In the genomic region with DNA sequence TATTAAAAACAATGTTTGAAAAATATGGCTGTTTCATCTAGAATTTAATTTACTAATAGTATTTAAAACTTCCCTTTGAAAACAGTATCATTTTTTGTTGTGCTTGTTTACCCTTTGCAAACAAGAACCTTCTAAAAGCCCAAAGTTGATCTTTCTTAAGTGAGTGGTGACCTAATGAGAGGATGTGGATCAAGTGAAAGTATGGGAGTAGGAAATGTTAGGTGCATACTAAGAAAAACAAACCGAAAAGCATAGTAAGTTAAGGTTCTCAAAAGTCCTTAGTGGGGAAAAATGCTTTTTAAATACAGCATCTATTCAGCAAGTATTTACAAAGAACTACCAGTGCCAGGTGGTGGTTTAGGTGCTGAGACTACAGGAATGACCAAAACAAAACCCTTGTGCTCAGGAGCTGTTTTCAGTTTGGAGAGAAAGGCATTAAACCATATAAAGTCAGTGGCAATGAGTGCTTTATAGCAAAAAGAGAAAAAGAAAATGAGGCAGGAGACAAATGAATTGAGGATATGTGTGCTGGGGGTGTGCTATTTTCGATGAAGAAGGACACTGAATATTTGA, we compare ENCODE assay signal across 11 cellular contexts. TPM values are rescaled to one million over a fixed set of nuclear protein-coding genes. Genes with fewer than 3 reads are reported as not detected.
DNase-seq lines count a peak whose midpoint lies in the region; ATAC-seq and TF ChIP-seq lines count a peak whose summit lies in the region.
"Had no signal": no experiment of that assay in that cellular context is flagged by ENCODE, and none has a peak within 500 bp of the region (broad histone marks: within the 10 kb centered on the region; RNA-seq: fewer than 3 reads in every experiment).

No MANE protein-coding gene starts in this region.

- H3K4me3 Mint-ChIP-seq in CD4-positive, alpha-beta memory T cell = peak overlapping the region in 7 of 8 donors; percentile 21 to 91 (median 72)
- no peak overlapping the region for H3K4me3 Mint-ChIP-seq in endodermal cell
- H3K4me3 Mint-ChIP-seq: activated CD4-positive, alpha-beta T cell treated with anti-CD3 and anti-CD28 coated beads, Interleukin-2, amount 10 ng/mL, durations not matched to agents 7 days and 5 days had no signal

- POLR2A ChIA-PET in CD4-positive, alpha-beta memory T cell (lab: Charles Lee; ENCODE audit: partially characterized antibody) = interaction anchor here (1.1 to 2.1 kb wide), 4 partner anchors 12 to 226 kb away, joined by 3 to 12 read pairs (median 4); partner anchors contain the start of gene RNF146

- H3K36me3 ChIP-seq in CD4-positive, alpha-beta memory T cell (ENCODE audit: insufficient read depth, low read length) = peaks cover 16% of the 10 kb centered on the region
- peaks cover 62% of the 10 kb centered on the region for H3K36me3 ChIP-seq in endodermal cell (ENCODE audit: control insufficient read depth, insufficient read depth, low read length)

- no peaks in the 10 kb centered on the region for H3K9me3 Mint-ChIP-seq in CD4-positive, alpha-beta memory T cell
- H3K9me3 Mint-ChIP-seq in endodermal cell = no peaks in the 10 kb centered on the region

- CTCF ChIA-PET in CD4-positive, alpha-beta memory T cell (lab: Charles Lee; ENCODE audit: partially characterized antibody) = interaction anchor here (1.2 to 6.7 kb wide), 4 partner anchors 9 to 226 kb away, joined by 6 to 56 read pairs (median 10); partner anchors contain the start of gene RNF146

- no peak for TF ChIP-seq CTCF in endodermal cell (conservative IDR thresholded peaks at IDR 0.05)

- peak overlapping the region; percentile 23 to 88 (median 40) for H3K27ac Mint-ChIP-seq in CD4-positive, alpha-beta memory T cell
- H3K27ac Mint-ChIP-seq in endodermal cell = peak overlapping the region; percentile 56
- H3K27ac Mint-ChIP-seq: activated CD4-positive, alpha-beta T cell treated with anti-CD3 and anti-CD28 coated beads, Interleukin-2, amount 10 ng/mL, durations not matched to agents 7 days and 5 days had no signal

- peaks cover 42 to 49% of the 10 kb centered on the region in 2 donors for H3K36me3 Mint-ChIP-seq in CD4-positive, alpha-beta memory T cell
- H3K36me3 Mint-ChIP-seq in endodermal cell (ENCODE audit: low read depth) = peaks cover 35% of the 10 kb centered on the region

- H3K27me3 Mint-ChIP-seq in CD4-positive, alpha-beta memory T cell = no peaks in the 10 kb centered on the region
- H3K27me3 Mint-ChIP-seq in endodermal cell (ENCODE audit: insufficient read depth) = no peaks in the 10 kb centered on the region
- H3K27me3 Mint-ChIP-seq: activated CD4-positive, alpha-beta T cell treated with anti-CD3 and anti-CD28 coated beads, Interleukin-2, amount 10 ng/mL, durations not matched to agents 7 days and 5 days had no signal

- H3K4me3 ChIP-seq in CD4-positive, alpha-beta memory T cell (ENCODE audit: low read length in 2 of 2) = no peak overlapping the region
- no peak overlapping the region for H3K4me3 ChIP-seq in endodermal cell (ENCODE audit: low read length)

- WGBS in endodermal cell (ENCODE audit: insufficient coverage in 1 of 2, insufficient read length in 1 of 2), 2 experiments = 50 to 89% methylated on average over 1 to 2 of the region's 2 CpGs

- no peak overlapping the region for H3K9ac ChIP-seq in endodermal cell (ENCODE audit: extremely low read depth, low read length, poor library complexity, severe bottlenecking)

- no peaks in the 10 kb centered on the region for H3K9me3 ChIP-seq in CD4-positive, alpha-beta memory T cell (ENCODE audit: control insufficient read depth in 1 of 2, low read length in 2 of 2)
- no peaks in the 10 kb centered on the region for H3K9me3 ChIP-seq in endodermal cell (ENCODE audit: control insufficient read depth, low read length)

- intact Hi-C loops in CD4-positive, alpha-beta memory T cell (cut with micrococcal nuclease) = no loop called here

- H3K27me3 ChIP-seq in CD4-positive, alpha-beta memory T cell (ENCODE audit: insufficient read depth, low read length) = no peaks in the 10 kb centered on the region
- no peaks in the 10 kb centered on the region for H3K27me3 ChIP-seq in endodermal cell (ENCODE audit: control insufficient read depth, insufficient read depth, low read length, poor library complexity, severe bottlenecking)

- peaks cover 18% of the 10 kb centered on the region for H3K4me1 ChIP-seq in CD4-positive, alpha-beta memory T cell (ENCODE audit: insufficient read depth, low read length)
- H3K4me1 ChIP-seq in endodermal cell (ENCODE audit: control insufficient read depth, insufficient read depth, low read length) = no peaks in the 10 kb centered on the region

- peak; percentile 43 for ATAC-seq in GM19463 (IDR thresholded peaks at IDR 0.05; ENCODE audit: unreplicated experiment)
- ATAC-seq in HG03175 (IDR thresholded peaks at IDR 0.05; ENCODE audit: unreplicated experiment) = peak; percentile 33
- ATAC-seq in SK-N-SH treated with all-trans-retinoic acid at 6 μM for 48 hours = no peak
- no peak for ATAC-seq in HG02588 (IDR thresholded peaks at IDR 0.05; ENCODE audit: unreplicated experiment)

- no peak for DNase-seq in CD4-positive, alpha-beta memory T cell
- DNase-seq in endodermal cell = no peak
- DNase-seq in islet precursor cell = no peak
- no peak for DNase-seq in GM03348 (ENCODE audit: low spot score)
- DNase-seq: activated CD4-positive, alpha-beta T cell treated with anti-CD3 and anti-CD28 coated beads, Interleukin-2, amount 10 ng/mL, durations not matched to agents 7 days and 5 days; KG1; SHP77 had no signal

- H3K4me1 Mint-ChIP-seq in CD4-positive, alpha-beta memory T cell = peaks cover 26 to 39% (median 37%) of the 10 kb centered on the region in 4 donors
- H3K4me1 Mint-ChIP-seq in endodermal cell = peaks cover 18% of the 10 kb centered on the region

- no peak overlapping the region for H3K27ac ChIP-seq in CD4-positive, alpha-beta memory T cell (ENCODE audit: low read depth, low read length)
- peak overlapping the region; percentile 36 for H3K27ac ChIP-seq in endodermal cell (ENCODE audit: low read depth, low read length)

TF ChIP-seq in SK-N-SH treated with all-trans-retinoic acid at 6 μM for 48 hours, 23 proteins besides CTCF, POLR2A, EP300 and RAD21 (continues in another document):
- TF ChIP-seq TCF4 (CRISPR knock-in tag; IDR thresholded peaks at IDR 0.05; ENCODE audit: borderline replicate concordance) (no peak), SNAI2 (CRISPR knock-in tag; IDR thresholded peaks at IDR 0.05) (no peak), PATZ1 (CRISPR knock-in tag; IDR thresholded peaks at IDR 0.05; ENCODE audit: borderline replicate concordance) (no peak), ZFP3 (CRISPR knock-in tag; IDR thresholded peaks at IDR 0.05) (no peak), PPARA (CRISPR knock-in tag; IDR thresholded peaks at IDR 0.05; ENCODE audit: borderline replicate concordance) (no peak), ZC3H10 (CRISPR knock-in tag; IDR thresholded peaks at IDR 0.05) (no peak), ZNF70 (CRISPR knock-in tag; IDR thresholded peaks at IDR 0.05) (no peak), ESRRG (CRISPR knock-in tag; IDR thresholded peaks at IDR 0.05) (no peak), GLIS3 (CRISPR knock-in tag; IDR thresholded peaks at IDR 0.05) (no peak), RARB (CRISPR knock-in tag; IDR thresholded peaks at IDR 0.05) (no peak), ISL1 (CRISPR knock-in tag; IDR thresholded peaks at IDR 0.05) (no peak)
- TF ChIP-seq, protein P1, sequence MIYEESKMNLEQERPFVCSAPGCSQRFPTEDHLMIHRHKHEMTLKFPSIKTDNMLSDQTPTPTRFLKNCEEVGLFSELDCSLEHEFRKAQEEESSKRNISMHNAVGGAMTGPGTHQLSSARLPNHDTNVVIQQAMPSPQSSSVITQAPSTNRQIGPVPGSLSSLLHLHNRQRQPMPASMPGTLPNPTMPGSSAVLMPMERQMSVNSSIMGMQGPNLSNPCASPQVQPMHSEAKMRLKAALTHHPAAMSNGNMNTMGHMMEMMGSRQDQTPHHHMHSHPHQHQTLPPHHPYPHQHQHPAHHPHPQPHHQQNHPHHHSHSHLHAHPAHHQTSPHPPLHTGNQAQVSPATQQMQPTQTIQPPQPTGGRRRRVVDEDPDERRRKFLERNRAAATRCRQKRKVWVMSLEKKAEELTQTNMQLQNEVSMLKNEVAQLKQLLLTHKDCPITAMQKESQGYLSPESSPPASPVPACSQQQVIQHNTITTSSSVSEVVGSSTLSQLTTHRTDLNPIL (CRISPR knock-in tag; IDR thresholded peaks at IDR 0.05; ENCODE audit: low read depth) = no peak

RNA-seq across cellular contexts. Expression of gene RNF146, which starts 23.8 kb away (rescaled TPM):
- total RNA-seq in CD4-positive, alpha-beta memory T cell = 10 to 100 TPM; 36.4 to 39.9 TPM
- polyA plus RNA-seq in CD4-positive, alpha-beta memory T cell = 10 to 100 TPM; 12.8 to 18.1 TPM
- total RNA-seq in endodermal cell = 10 to 100 TPM; 43.9 to 44.6 TPM
- 69.4 TPM for polyA plus RNA-seq in endodermal cell (2013, experiment 1 of 2)
- 63.1 TPM for polyA plus RNA-seq in endodermal cell (2013, experiment 2 of 2)

RNA-seq across cellular contexts. Expression of gene ECHDC1, which starts 52.9 kb away (rescaled TPM):
- 10 to 100 TPM; 35.5 to 39.3 TPM for total RNA-seq in CD4-positive, alpha-beta memory T cell
- 10 to 100 TPM; 58.7 to 68.0 TPM for polyA plus RNA-seq in CD4-positive, alpha-beta memory T cell
- total RNA-seq in endodermal cell = 10 to 100 TPM; 45.5 to 58.2 TPM
- 70.2 TPM for polyA plus RNA-seq in endodermal cell (2013, experiment 1 of 2)
- polyA plus RNA-seq in endodermal cell (2013, experiment 2 of 2) = 65.3 TPM

Comparison
In these comparisons a context has a peak if more than half of its experiments do, and no peak if none do; other contexts are left out.
1. ATAC-seq: peak in GM19463 (single experiment) and HG03175 (single experiment); none in SK-N-SH treated with all-trans-retinoic acid at 6 μM for 48 hours (single experiment) and HG02588 (single experiment).